ENCODE assay signal across 1 cellular context in the genomic region with DNA sequence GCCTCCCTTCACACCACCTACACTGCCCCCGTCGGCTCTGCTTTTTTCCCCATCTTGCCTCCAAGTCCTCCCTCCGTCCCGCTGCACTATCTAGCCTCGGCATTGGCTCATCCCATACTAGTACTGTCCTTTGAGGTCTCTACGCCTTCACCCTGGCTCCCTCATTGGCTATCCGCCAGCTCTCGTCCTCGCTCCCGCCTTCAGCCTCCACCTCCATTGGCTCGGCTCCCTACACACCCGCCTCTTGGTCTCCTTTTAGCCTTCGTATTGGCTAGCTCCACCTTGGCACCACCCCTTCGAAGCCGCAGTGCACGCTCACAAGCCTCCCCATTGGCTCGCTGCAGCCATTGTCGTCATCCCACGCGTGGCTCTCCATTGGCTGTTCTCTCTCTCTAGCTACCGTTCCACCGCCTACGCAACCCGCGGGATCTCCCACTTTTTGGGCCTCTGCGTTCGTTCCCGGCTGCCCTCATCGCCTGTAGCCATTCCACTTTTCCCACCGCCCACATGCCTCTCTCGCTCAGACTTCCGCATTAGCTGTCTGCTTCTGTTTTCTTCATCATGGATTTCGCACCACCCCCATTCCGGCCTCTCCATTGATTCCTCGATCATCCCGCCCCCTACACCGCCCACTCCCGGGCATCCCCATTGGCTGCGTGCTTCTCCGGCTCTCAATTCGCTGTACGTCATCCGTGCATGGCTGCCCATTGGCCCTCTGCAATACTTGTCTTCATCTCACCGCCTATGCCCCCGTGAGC.
TF ChIP-seq lines count a peak whose summit lies in the region.

No MANE protein-coding gene starts in this region.

TF ChIP-seq in HEK293, 187 proteins besides CTCF, POLR2A, EP300 and RAD21 (continued from another document):
- no peak for TF ChIP-seq ZFP3 (tag by site-specific recombination; IDR thresholded peaks at IDR 0.05; ENCODE audit: low read depth)
- TF ChIP-seq ZNF239 (tag by site-specific recombination; IDR thresholded peaks at IDR 0.05), result no peak
- TF ChIP-seq, protein P1, sequence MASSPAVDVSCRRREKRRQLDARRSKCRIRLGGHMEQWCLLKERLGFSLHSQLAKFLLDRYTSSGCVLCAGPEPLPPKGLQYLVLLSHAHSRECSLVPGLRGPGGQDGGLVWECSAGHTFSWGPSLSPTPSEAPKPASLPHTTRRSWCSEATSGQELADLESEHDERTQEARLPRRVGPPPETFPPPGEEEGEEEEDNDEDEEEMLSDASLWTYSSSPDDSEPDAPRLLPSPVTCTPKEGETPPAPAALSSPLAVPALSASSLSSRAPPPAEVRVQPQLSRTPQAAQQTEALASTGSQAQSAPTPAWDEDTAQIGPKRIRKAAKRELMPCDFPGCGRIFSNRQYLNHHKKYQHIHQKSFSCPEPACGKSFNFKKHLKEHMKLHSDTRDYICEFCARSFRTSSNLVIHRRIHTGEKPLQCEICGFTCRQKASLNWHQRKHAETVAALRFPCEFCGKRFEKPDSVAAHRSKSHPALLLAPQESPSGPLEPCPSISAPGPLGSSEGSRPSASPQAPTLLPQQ (tag by site-specific recombination; IDR thresholded peaks at IDR 0.05), result no peak
- TF ChIP-seq ZNF24 (tag by site-specific recombination; IDR thresholded peaks at IDR 0.05), result no peak
- no peak for TF ChIP-seq ZNF404 (tag by site-specific recombination; IDR thresholded peaks at IDR 0.05)
- TF ChIP-seq, protein P2, sequence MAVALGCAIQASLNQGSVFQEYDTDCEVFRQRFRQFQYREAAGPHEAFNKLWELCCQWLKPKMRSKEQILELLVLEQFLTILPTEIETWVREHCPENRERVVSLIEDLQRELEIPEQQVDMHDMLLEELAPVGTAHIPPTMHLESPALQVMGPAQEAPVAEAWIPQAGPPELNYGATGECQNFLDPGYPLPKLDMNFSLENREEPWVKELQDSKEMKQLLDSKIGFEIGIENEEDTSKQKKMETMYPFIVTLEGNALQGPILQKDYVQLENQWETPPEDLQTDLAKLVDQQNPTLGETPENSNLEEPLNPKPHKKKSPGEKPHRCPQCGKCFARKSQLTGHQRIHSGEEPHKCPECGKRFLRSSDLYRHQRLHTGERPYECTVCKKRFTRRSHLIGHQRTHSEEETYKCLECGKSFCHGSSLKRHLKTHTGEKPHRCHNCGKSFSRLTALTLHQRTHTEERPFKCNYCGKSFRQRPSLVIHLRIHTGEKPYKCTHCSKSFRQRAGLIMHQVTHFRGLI (tag by site-specific recombination; IDR thresholded peaks at IDR 0.05), result no peak
- no peak for TF ChIP-seq ZNF510 (tag by site-specific recombination; IDR thresholded peaks at IDR 0.05; ENCODE audit: insufficient replicate concordance)
- TF ChIP-seq HOXD13 (CRISPR knock-in tag; IDR thresholded peaks at IDR 0.05; ENCODE audit: borderline replicate concordance), result no peak
- TF ChIP-seq ZNF19 (tag by site-specific recombination; IDR thresholded peaks at IDR 0.05; ENCODE audit: low read depth), result no peak
